3 cellular contexts compared by ENCODE assay signal in the genomic region with DNA sequence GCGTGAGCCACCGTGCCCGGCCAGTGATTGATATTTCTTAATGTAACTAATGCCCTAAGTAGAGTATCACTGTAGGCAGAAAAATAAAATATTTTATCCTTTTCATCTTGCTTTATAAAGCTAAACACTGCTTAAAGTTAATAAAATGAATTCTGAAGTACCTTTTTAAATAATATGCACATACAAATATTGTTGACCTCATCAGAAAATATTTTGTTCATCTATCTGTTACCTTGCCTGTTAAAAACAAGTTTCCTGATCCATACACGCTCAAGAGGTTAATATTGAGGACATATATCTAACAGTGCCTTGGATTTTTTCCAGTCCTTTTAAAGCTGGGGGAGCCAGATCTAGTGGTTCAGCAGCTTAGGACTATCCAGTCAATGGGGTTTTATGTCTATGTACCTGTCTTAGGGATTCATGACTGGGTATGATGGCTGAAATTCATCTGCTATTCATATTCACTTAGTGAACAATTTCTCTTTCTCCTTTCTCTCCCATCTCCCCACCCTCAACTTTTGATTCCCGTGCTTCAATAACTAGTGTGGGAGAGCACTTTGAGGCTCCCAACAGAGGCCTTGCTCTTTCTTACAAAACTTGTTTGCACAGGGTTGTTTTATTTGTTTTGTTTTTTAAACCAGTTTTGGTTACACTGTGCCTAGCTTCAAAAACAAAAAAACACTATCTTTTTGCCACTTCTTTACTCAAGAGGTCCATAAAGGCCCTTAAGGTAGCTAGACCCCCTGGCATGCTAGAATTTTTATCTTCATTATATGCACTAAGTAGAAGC.
A peak's percentile ranks its signal among the peaks of the same experiment; 100 is the strongest.
TF ChIP-seq lines count a peak whose summit lies in the region.

No MANE protein-coding gene starts in this region.

TF ChIP-seq in A549, 52 proteins besides CTCF, POLR2A, EP300 and RAD21:
- TF ChIP-seq MAFK (IDR thresholded peaks at IDR 0.05; ENCODE audit: partially characterized antibody) (peak; percentile 56), HOXB13 (CRISPR knock-in tag; IDR thresholded peaks at IDR 0.05; ENCODE audit: low read depth) (no peak)
TF ChIP-seq in A549: peak in this region for 1.

TF ChIP-seq in GM23338, 12 proteins besides CTCF, POLR2A, EP300 and RAD21 (continues in another document):
- TF ChIP-seq CREB1 (CRISPR knock-in tag; IDR thresholded peaks at IDR 0.05; ENCODE audit: low read depth) (no peak), ZNF331 (CRISPR knock-in tag; IDR thresholded peaks at IDR 0.05; ENCODE audit: low read depth) (no peak), ZNF462 (CRISPR knock-in tag; IDR thresholded peaks at IDR 0.05) (no peak), STAT1 (IDR thresholded peaks at IDR 0.05; ENCODE audit: unreplicated experiment) (no peak), ZNF114 (CRISPR knock-in tag; IDR thresholded peaks at IDR 0.05) (no peak), NANOG (IDR thresholded peaks at IDR 0.05; ENCODE audit: borderline replicate concordance) (no peak), EZH2 (IDR thresholded peaks at IDR 0.05; ENCODE audit: low read depth, unreplicated experiment) (no peak), EZH2phosphoT487 (IDR thresholded peaks at IDR 0.05; ENCODE audit: unreplicated experiment) (no peak), POLR2AphosphoS5 (IDR thresholded peaks at IDR 0.05; ENCODE audit: low read depth) (no peak)
- TF ChIP-seq, protein P1, sequence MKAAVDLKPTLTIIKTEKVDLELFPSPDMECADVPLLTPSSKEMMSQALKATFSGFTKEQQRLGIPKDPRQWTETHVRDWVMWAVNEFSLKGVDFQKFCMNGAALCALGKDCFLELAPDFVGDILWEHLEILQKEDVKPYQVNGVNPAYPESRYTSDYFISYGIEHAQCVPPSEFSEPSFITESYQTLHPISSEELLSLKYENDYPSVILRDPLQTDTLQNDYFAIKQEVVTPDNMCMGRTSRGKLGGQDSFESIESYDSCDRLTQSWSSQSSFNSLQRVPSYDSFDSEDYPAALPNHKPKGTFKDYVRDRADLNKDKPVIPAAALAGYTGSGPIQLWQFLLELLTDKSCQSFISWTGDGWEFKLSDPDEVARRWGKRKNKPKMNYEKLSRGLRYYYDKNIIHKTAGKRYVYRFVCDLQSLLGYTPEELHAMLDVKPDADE (IDR thresholded peaks at IDR 0.05) = no peak

TF ChIP-seq in K562, 482 proteins besides CTCF, POLR2A, EP300 and RAD21:
- no peak for TF ChIP-seq ZNF561 (CRISPR knock-in tag; conservative IDR thresholded peaks at IDR 0.05)
- peak; percentile 71 for TF ChIP-seq ZNF316 (IDR thresholded peaks at IDR 0.05)
